In genomic region chr5:179980767-179981166, GRCh38 we compare ENCODE assay signal across 16 cellular contexts.
DNase-seq lines count a peak whose midpoint lies in the region; ATAC-seq and TF ChIP-seq lines count a peak whose summit lies in the region.
"Had no signal": no experiment of that assay in that cellular context is flagged by ENCODE, and none has a peak within 500 bp of the region (broad histone marks: within the 10 kb centered on the region; RNA-seq: fewer than 3 reads in every experiment).

No MANE protein-coding gene starts in this region.

- no peak overlapping the region for H3K4me3 Mint-ChIP-seq in GM23338
- H3K4me3 Mint-ChIP-seq in stimulated activated memory B cell treated with anti-CD40 and anti-IgM and Interleukin-4, amounts not matched to agents 10 μg/mL and 1 μg/mL and 100 μg/mL, for 72 hours = no peak overlapping the region
- H3K4me3 Mint-ChIP-seq: CD14-positive monocyte; CD8-positive, alpha-beta T cell; IgD-negative memory B cell had no signal

- H3K9me3 ChIP-seq in RWPE2 (ENCODE audit: severe bottlenecking) = no peaks in the 10 kb centered on the region
- H3K9me3 ChIP-seq: A549, BE2C had no signal

- H4K20me1 ChIP-seq in GM23338 (replicated peaks; ENCODE audit: insufficient read depth) = peaks cover 7% of the 10 kb centered on the region

- H3K36me3 Mint-ChIP-seq in GM23338 (ENCODE audit: low read depth) = peaks cover 29% of the 10 kb centered on the region
- peaks cover 8% of the 10 kb centered on the region for H3K36me3 Mint-ChIP-seq in stimulated activated memory B cell treated with anti-CD40 and anti-IgM and Interleukin-4, amounts not matched to agents 10 μg/mL and 1 μg/mL and 100 μg/mL, for 72 hours

- intact Hi-C loops in left colon (cut with DNase I, micrococcal nuclease) = loop anchor here in 1 of 2 donors (10.0 kb wide), 1 partner anchor 104 kb away; no protein-coding TSS in a partner anchor

- H3K4me2 ChIP-seq in GM23338 = no peak overlapping the region
- H3K4me2 ChIP-seq: A549 had no signal

- H3F3A ChIP-seq in GM23338 (replicated peaks; ENCODE audit: low read depth) = peaks cover 6% of the 10 kb centered on the region; the same call in 1 of the 2 replicates

- DNase-seq in GM23338 (ENCODE audit: low spot score) (no peak), RWPE2 (ENCODE audit: low spot score) (no peak), left colon (no peak), NCI-H1092 (lab: John Stamatoyannopoulos, UW) (no peak)
- DNase-seq: BE2C; CD8-positive, alpha-beta T cell; COR-L47; DMS153; DMS79 treated with DMSO at 0.1 percent for 48 hours; EL; GDM1 had no signal

- peak; percentile 62 for ATAC-seq in GM23338
- 0 out of 3 replicates have a peak, but pooled peaks have one; percentile 12 for ATAC-seq in RWPE2 (ENCODE audit: low read depth)
- peak; percentile 15 for ATAC-seq in left colon
- no peak for ATAC-seq in stimulated activated memory B cell treated with anti-CD40 and anti-IgM and Interleukin-4, amounts not matched to agents 10 μg/mL and 1 μg/mL and 100 μg/mL, for 72 hours
- no peak for ATAC-seq in GM19467 (IDR thresholded peaks at IDR 0.05; ENCODE audit: unreplicated experiment)
- ATAC-seq: CD8-positive, alpha-beta T cell had no signal

- H3K27me3 Mint-ChIP-seq in GM23338 (ENCODE audit: insufficient read depth, low read depth, poor library complexity) = peaks cover 2% of the 10 kb centered on the region
- no peaks in the 10 kb centered on the region for H3K27me3 Mint-ChIP-seq in stimulated activated memory B cell treated with anti-CD40 and anti-IgM and Interleukin-4, amounts not matched to agents 10 μg/mL and 1 μg/mL and 100 μg/mL, for 72 hours
- H3K27me3 Mint-ChIP-seq: IgD-negative memory B cell had no signal

- H3K4me1 Mint-ChIP-seq in GM23338 = no peaks in the 10 kb centered on the region
- peaks cover 3% of the 10 kb centered on the region for H3K4me1 Mint-ChIP-seq in stimulated activated memory B cell treated with anti-CD40 and anti-IgM and Interleukin-4, amounts not matched to agents 10 μg/mL and 1 μg/mL and 100 μg/mL, for 72 hours
- H3K4me1 Mint-ChIP-seq: CD14-positive monocyte, IgD-negative memory B cell had no signal

- H3K79me2 ChIP-seq in GM23338 (replicated peaks; ENCODE audit: insufficient read depth) = no peaks in the 10 kb centered on the region

- H3K36me3 ChIP-seq in GM23338 (ENCODE audit: insufficient read depth) = peaks cover 11% of the 10 kb centered on the region
- H3K36me3 ChIP-seq in RWPE2 (ENCODE audit: low read depth) = no peaks in the 10 kb centered on the region
- H3K36me3 ChIP-seq: BE2C had no signal

- no peaks in the 10 kb centered on the region for H3K9me3 Mint-ChIP-seq in GM23338
- no peaks in the 10 kb centered on the region for H3K9me3 Mint-ChIP-seq in stimulated activated memory B cell treated with anti-CD40 and anti-IgM and Interleukin-4, amounts not matched to agents 10 μg/mL and 1 μg/mL and 100 μg/mL, for 72 hours
- H3K9me3 Mint-ChIP-seq: CD8-positive, alpha-beta T cell; IgD-negative memory B cell had no signal

- H3K4me3 ChIP-seq in GM23338 = no peak overlapping the region
- no peak overlapping the region for H3K4me3 ChIP-seq in RWPE2 (ENCODE audit: severe bottlenecking)
- H3K4me3 ChIP-seq: A549 had no signal

- H3K27ac ChIP-seq in GM23338 (ENCODE audit: low read depth) = no peak overlapping the region
- H3K27ac ChIP-seq in RWPE2 (ENCODE audit: poor library complexity, severe bottlenecking) = no peak overlapping the region
- H3K27ac ChIP-seq: A549 had no signal

- no peaks in the 10 kb centered on the region for H3K9me2 ChIP-seq in GM23338 (ENCODE audit: insufficient read depth)

- no peaks in the 10 kb centered on the region for H3K4me1 ChIP-seq in GM23338 (ENCODE audit: insufficient read depth)
- H3K4me1 ChIP-seq in RWPE2 (ENCODE audit: insufficient read depth, poor library complexity, severe bottlenecking) = no peaks in the 10 kb centered on the region
- H3K4me1 ChIP-seq: A549, BE2C had no signal

- no peak overlapping the region for H3K27ac Mint-ChIP-seq in GM23338
- H3K27ac Mint-ChIP-seq in stimulated activated memory B cell treated with anti-CD40 and anti-IgM and Interleukin-4, amounts not matched to agents 10 μg/mL and 1 μg/mL and 100 μg/mL, for 72 hours = peak overlapping the region; percentile 35
- H3K27ac Mint-ChIP-seq: CD8-positive, alpha-beta T cell; IgD-negative memory B cell had no signal

- no peak for TF ChIP-seq CTCF in GM23338 (conservative IDR thresholded peaks at IDR 0.05; ENCODE audit: low read depth in 2 of 2)
- TF ChIP-seq CTCF in RWPE2 (IDR thresholded peaks at IDR 0.05; ENCODE audit: poor library complexity, severe bottlenecking) = no peak

- H3K27me3 ChIP-seq in GM23338 (ENCODE audit: insufficient read depth) = no peaks in the 10 kb centered on the region
- H3K27me3 ChIP-seq in RWPE2 (ENCODE audit: insufficient read depth, poor library complexity, severe bottlenecking) = no peaks in the 10 kb centered on the region
- H3K27me3 ChIP-seq: BE2C had no signal

- H2AFZ ChIP-seq in GM23338 = no peak overlapping the region

TF ChIP-seq in GM23338, 12 proteins besides CTCF, POLR2A, EP300 and RAD21:
- no peak for TF ChIP-seq ZNF331 (CRISPR knock-in tag; IDR thresholded peaks at IDR 0.05; ENCODE audit: low read depth)
- no peak for TF ChIP-seq EZH2 (IDR thresholded peaks at IDR 0.05; ENCODE audit: low read depth, unreplicated experiment)
- no peak for TF ChIP-seq ZNF114 (CRISPR knock-in tag; IDR thresholded peaks at IDR 0.05)
- TF ChIP-seq CREB1 (CRISPR knock-in tag; IDR thresholded peaks at IDR 0.05; ENCODE audit: low read depth) = no peak
- TF ChIP-seq POLR2AphosphoS5 (IDR thresholded peaks at IDR 0.05; ENCODE audit: low read depth) = no peak
- no peak for TF ChIP-seq NANOG (IDR thresholded peaks at IDR 0.05; ENCODE audit: borderline replicate concordance)
- TF ChIP-seq JUNB (IDR thresholded peaks at IDR 0.05; ENCODE audit: unreplicated experiment) = no peak
- TF ChIP-seq REST (IDR thresholded peaks at IDR 0.05; ENCODE audit: unreplicated experiment) = no peak
TF ChIP-seq in GM23338: peak in this region for 0.

Comparison
In these comparisons a context has a peak if more than half of its experiments do, and no peak if none do; other contexts are left out.
1. ATAC-seq: peak in GM23338 (single experiment), RWPE2 (single experiment) and left colon (single experiment); none in stimulated activated memory B cell treated with anti-CD40 and anti-IgM and Interleukin-4, amounts not matched to agents 10 μg/mL and 1 μg/mL and 100 μg/mL, for 72 hours (single experiment) and GM19467 (single experiment).